ENCODE assay signal across 1 cellular context in the genomic region with DNA sequence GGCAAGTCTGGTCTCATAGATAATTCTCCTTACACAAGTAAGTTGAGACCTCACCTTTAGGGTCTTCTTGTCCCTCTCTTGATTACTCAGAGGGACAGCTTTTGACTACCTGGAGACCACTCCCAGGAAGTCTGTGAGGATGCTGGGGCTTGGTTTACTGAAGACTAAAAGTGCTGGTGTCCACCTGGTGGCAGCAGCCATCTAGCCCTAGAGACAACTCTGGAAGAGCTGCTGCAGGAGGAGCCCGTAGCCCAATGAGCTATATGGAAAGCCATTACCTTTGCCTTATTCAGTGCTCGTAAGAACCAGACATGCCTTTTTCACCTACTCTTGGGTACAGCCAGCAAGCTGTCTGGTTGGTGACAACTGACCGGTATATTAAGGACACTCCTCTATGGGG.
TF ChIP-seq lines count a peak whose summit lies in the region.

No MANE protein-coding gene starts in this region.

TF ChIP-seq in SK-N-SH, 30 proteins besides CTCF, POLR2A, EP300 and RAD21 (continued from another document):
- TF ChIP-seq SIN3A (IDR thresholded peaks at IDR 0.05; ENCODE audit: borderline replicate concordance, low read depth, low read length) (no peak), FOXM1 (IDR thresholded peaks at IDR 0.05; ENCODE audit: low read depth) (no peak), FOXJ3 (CRISPR knock-in tag; IDR thresholded peaks at IDR 0.05) (no peak), TCF12 (IDR thresholded peaks at IDR 0.05) (no peak), EZH2phosphoT487 (IDR thresholded peaks at IDR 0.05; ENCODE audit: borderline replicate concordance, low read depth) (no peak)
- TF ChIP-seq, protein P1, sequence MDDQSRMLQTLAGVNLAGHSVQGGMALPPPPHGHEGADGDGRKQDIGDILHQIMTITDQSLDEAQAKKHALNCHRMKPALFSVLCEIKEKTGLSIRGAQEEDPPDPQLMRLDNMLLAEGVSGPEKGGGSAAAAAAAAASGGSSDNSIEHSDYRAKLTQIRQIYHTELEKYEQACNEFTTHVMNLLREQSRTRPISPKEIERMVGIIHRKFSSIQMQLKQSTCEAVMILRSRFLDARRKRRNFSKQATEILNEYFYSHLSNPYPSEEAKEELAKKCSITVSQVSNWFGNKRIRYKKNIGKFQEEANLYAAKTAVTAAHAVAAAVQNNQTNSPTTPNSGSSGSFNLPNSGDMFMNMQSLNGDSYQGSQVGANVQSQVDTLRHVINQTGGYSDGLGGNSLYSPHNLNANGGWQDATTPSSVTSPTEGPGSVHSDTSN (IDR thresholded peaks at IDR 0.05) = no peak
